ENCODE assay signal across 8 cellular contexts in genomic region chr15:55846108-55846707, GRCh38.
A peak's percentile ranks its signal among the peaks of the same experiment; 100 is the strongest.
DNase-seq lines count a peak whose midpoint lies in the region; ATAC-seq and TF ChIP-seq lines count a peak whose summit lies in the region.

No MANE protein-coding gene starts in this region.

- TF ChIP-seq CTCF in type B pancreatic cell (conservative IDR thresholded peaks at IDR 0.05), result peak; percentile 94

- no peak overlapping the region for H3K27ac Mint-ChIP-seq in activated naive CD4-positive, alpha-beta T cell treated with anti-CD3 and anti-CD28 coated beads for 36 hours
- no peak overlapping the region for H3K27ac Mint-ChIP-seq in memory B cell
- no peak overlapping the region for H3K27ac Mint-ChIP-seq in type B pancreatic cell

- peaks cover 20% of the 10 kb centered on the region for H3K36me3 Mint-ChIP-seq in activated naive CD4-positive, alpha-beta T cell treated with anti-CD3 and anti-CD28 coated beads for 36 hours (ENCODE audit: low read depth)
- no peaks in the 10 kb centered on the region for H3K36me3 Mint-ChIP-seq in memory B cell
- H3K36me3 Mint-ChIP-seq in type B pancreatic cell, result peaks cover 14% of the 10 kb centered on the region

- H3K27me3 Mint-ChIP-seq in activated naive CD4-positive, alpha-beta T cell treated with anti-CD3 and anti-CD28 coated beads for 36 hours (ENCODE audit: low read depth), result no peaks in the 10 kb centered on the region
- H3K27me3 Mint-ChIP-seq in memory B cell (peaks cover 2% of the 10 kb centered on the region), type B pancreatic cell (no peaks in the 10 kb centered on the region)

- CTCF ChIA-PET in activated naive CD4-positive, alpha-beta T cell treated with anti-CD3 and anti-CD28 coated beads for 36 hours (lab: Charles Lee), result interaction anchor here (0.6 to 3.1 kb wide), 16 partner anchors 21 to 318 kb away, joined by 3 to 20 read pairs (median 4); no protein-coding TSS in a partner anchor

- peak; percentile 47 for ATAC-seq in memory B cell (ENCODE audit: low read depth)

- H3K4me3 Mint-ChIP-seq in activated naive CD4-positive, alpha-beta T cell treated with anti-CD3 and anti-CD28 coated beads for 36 hours, result no peak overlapping the region
- H3K4me3 Mint-ChIP-seq in memory B cell (no peak overlapping the region), type B pancreatic cell (no peak overlapping the region)

- no peaks in the 10 kb centered on the region for H3K4me1 Mint-ChIP-seq in activated naive CD4-positive, alpha-beta T cell treated with anti-CD3 and anti-CD28 coated beads for 36 hours (ENCODE audit: low read depth)
- H3K4me1 Mint-ChIP-seq in memory B cell, result peaks cover 2% of the 10 kb centered on the region
- peaks cover 10% of the 10 kb centered on the region for H3K4me1 Mint-ChIP-seq in type B pancreatic cell (ENCODE audit: unreplicated experiment)

- peak; percentile 61 for DNase-seq in activated naive CD4-positive, alpha-beta T cell treated with anti-CD3 and anti-CD28 coated beads for 36 hours
- no peak for DNase-seq in activated naive CD4-positive, alpha-beta T cell treated with Interleukin-2 at 50 U/mL for 16 hours
- DNase-seq in HCEC 1CT (peak; percentile 78), NCI-H1105 (lab: John Stamatoyannopoulos, UW) (peak; percentile 32), SW480 (ENCODE audit: low spot score) (peak; percentile 52), memory B cell (ENCODE audit: low spot score in 2 of 2) (peak; percentile 40 to 53), type B pancreatic cell (ENCODE audit: extremely low spot score, unreplicated experiment) (no peak)
- peak; percentile 2 for DNase-seq in effector CD8-positive, alpha-beta T cell (lab: John Stamatoyannopoulos, UW)

- intact Hi-C loops in activated naive CD4-positive, alpha-beta T cell treated with anti-CD3 and anti-CD28 coated beads for 36 hours (cut with micrococcal nuclease), result loop anchor here (1.0 to 10.0 kb wide), 4 partner anchors 57 to 321 kb away; no protein-coding TSS in a partner anchor

- H3K9me3 Mint-ChIP-seq in activated naive CD4-positive, alpha-beta T cell treated with anti-CD3 and anti-CD28 coated beads for 36 hours, result peaks cover 8% of the 10 kb centered on the region
- peaks cover 6% of the 10 kb centered on the region for H3K9me3 Mint-ChIP-seq in memory B cell
- H3K9me3 Mint-ChIP-seq in type B pancreatic cell, result peaks cover 6% of the 10 kb centered on the region

Comparison
In these comparisons a context has a peak if more than half of its experiments do, and no peak if none do; other contexts are left out.
1. DNase-seq: peak in activated naive CD4-positive, alpha-beta T cell treated with anti-CD3 and anti-CD28 coated beads for 36 hours (single experiment), HCEC 1CT (single experiment), NCI-H1105 (single experiment), SW480 (single experiment), effector CD8-positive, alpha-beta T cell (single experiment) and memory B cell (2 of 2); none in activated naive CD4-positive, alpha-beta T cell treated with Interleukin-2 at 50 U/mL for 16 hours (single experiment) and type B pancreatic cell (single experiment).